ENCODE assay signal across 8 cellular contexts in genomic region chr12:4538207-4539160, GRCh38.
DNase-seq lines count a peak whose midpoint lies in the region; ATAC-seq and TF ChIP-seq lines count a peak whose summit lies in the region.

A gene with protein sequence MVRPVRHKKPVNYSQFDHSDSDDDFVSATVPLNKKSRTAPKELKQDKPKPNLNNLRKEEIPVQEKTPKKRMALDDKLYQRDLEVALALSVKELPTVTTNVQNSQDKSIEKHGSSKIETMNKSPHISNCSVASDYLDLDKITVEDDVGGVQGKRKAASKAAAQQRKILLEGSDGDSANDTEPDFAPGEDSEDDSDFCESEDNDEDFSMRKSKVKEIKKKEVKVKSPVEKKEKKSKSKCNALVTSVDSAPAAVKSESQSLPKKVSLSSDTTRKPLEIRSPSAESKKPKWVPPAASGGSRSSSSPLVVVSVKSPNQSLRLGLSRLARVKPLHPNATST (plus strand): TSS chr12:4538890. CDS start chr12:4538940, 50 bp downstream.

- H3K27ac Mint-ChIP-seq in nephron progenitor cell: peak within 1 kb of the TSS; percentile 100
- H3K27ac Mint-ChIP-seq in stimulated activated naive CD8-positive, alpha-beta T cell treated with anti-CD3 and anti-CD28 coated beads, Interleukin-15, amount 100 ng/mL, for 72 hours: peak within 1 kb of the TSS; percentile 100

- H3K36me3 Mint-ChIP-seq in nephron progenitor cell (ENCODE audit: low read depth): peaks cover 6% of the 10 kb centered on the region

- H3K4me3 ChIP-seq in HAP-1 (peak within 1 kb of the TSS; percentile 75), MM.1S (ENCODE audit: low read length) (peak within 1 kb of the TSS; percentile 99)

- peaks cover 73% of the 10 kb centered on the region for H3K79me2 ChIP-seq in MM.1S (ENCODE audit: low read length)

- peak; percentile 99 for ATAC-seq in stimulated activated naive CD8-positive, alpha-beta T cell treated with anti-CD3 and anti-CD28 coated beads, Interleukin-15, amount 100 ng/mL, for 72 hours

- H4K20me1 ChIP-seq in MM.1S (ENCODE audit: insufficient read depth, low read length): no peaks in the 10 kb centered on the region

- H3K4me1 Mint-ChIP-seq in nephron progenitor cell: peaks cover 27% of the 10 kb centered on the region
- peaks cover 23% of the 10 kb centered on the region for H3K4me1 Mint-ChIP-seq in stimulated activated naive CD8-positive, alpha-beta T cell treated with anti-CD3 and anti-CD28 coated beads, Interleukin-15, amount 100 ng/mL, for 72 hours

- peak within 1 kb of the TSS; percentile 77 for H3K27ac ChIP-seq in MM.1S (ENCODE audit: low read length)

- in situ Hi-C loops in HAP-1 (cut with MboI; ENCODE audit: low sequenced_read_pairs): loop anchor here (10.0 kb wide), 1 partner anchor 234 kb away; no protein-coding TSS in a partner anchor

- H3K4me2 ChIP-seq in MM.1S (ENCODE audit: low read depth, low read length): peak within 1 kb of the TSS; percentile 88

- H3K9me3 Mint-ChIP-seq in nephron progenitor cell: no peaks in the 10 kb centered on the region
- H3K9me3 Mint-ChIP-seq in stimulated activated naive CD8-positive, alpha-beta T cell treated with anti-CD3 and anti-CD28 coated beads, Interleukin-15, amount 100 ng/mL, for 72 hours: no peaks in the 10 kb centered on the region

- peak within 1 kb of the TSS; percentile 96 for H3K4me3 Mint-ChIP-seq in nephron progenitor cell
- H3K4me3 Mint-ChIP-seq in stimulated activated naive CD8-positive, alpha-beta T cell treated with anti-CD3 and anti-CD28 coated beads, Interleukin-15, amount 100 ng/mL, for 72 hours: peak within 1 kb of the TSS; percentile 90 to 99

- peak within 1 kb of the TSS; percentile 88 for H3K9ac ChIP-seq in MM.1S (ENCODE audit: low read length)

- peak; percentile 98 for DNase-seq in ELR (ENCODE audit: low read depth)
- DNase-seq in HAP-1 (ENCODE audit: low spot score in 2 of 2): peak; percentile 92 to 96
- peak; percentile 98 for DNase-seq in MM.1S
- peak; percentile 88 for DNase-seq in SIG-M5 (lab: John Stamatoyannopoulos, UW)
- DNase-seq in activated gamma-delta T cell (lab: John Stamatoyannopoulos, UW): peak; percentile 91
- peak; percentile 93 for DNase-seq in fibroblast of the conjunctiva (ENCODE audit: low read depth)
- DNase-seq in nephron progenitor cell: peak; percentile 94
- peak; percentile 94 to 97 for DNase-seq in stimulated activated naive CD8-positive, alpha-beta T cell treated with anti-CD3 and anti-CD28 coated beads, Interleukin-15, amount 100 ng/mL, for 72 hours

- no peaks in the 10 kb centered on the region for H3K9me2 ChIP-seq in MM.1S (replicated peaks; ENCODE audit: insufficient read depth, low read length)

- H2AFZ ChIP-seq in MM.1S (ENCODE audit: low read length): peak within 1 kb of the TSS; percentile 88

- H3K27me3 ChIP-seq in HAP-1 (ENCODE audit: low read depth): no peaks in the 10 kb centered on the region
- no peaks in the 10 kb centered on the region for H3K27me3 ChIP-seq in MM.1S (replicated peaks; ENCODE audit: insufficient read depth, low read length)

- H3K27me3 Mint-ChIP-seq in nephron progenitor cell (ENCODE audit: low read depth, poor library complexity): no peaks in the 10 kb centered on the region
- no peaks in the 10 kb centered on the region for H3K27me3 Mint-ChIP-seq in stimulated activated naive CD8-positive, alpha-beta T cell treated with anti-CD3 and anti-CD28 coated beads, Interleukin-15, amount 100 ng/mL, for 72 hours

- no peak for TF ChIP-seq CTCF in MM.1S (IDR thresholded peaks at IDR 0.05; ENCODE audit: low read length)
- no peak for TF ChIP-seq CTCF in nephron progenitor cell (IDR thresholded peaks at IDR 0.05)

- peaks cover 34% of the 10 kb centered on the region for H3K36me3 ChIP-seq in HAP-1 (replicated peaks)
- peaks cover 3% of the 10 kb centered on the region; the same call in 1 of the 2 replicates for H3K36me3 ChIP-seq in MM.1S (replicated peaks; ENCODE audit: insufficient read depth, low read length)

- H3K4me1 ChIP-seq in HAP-1: peaks cover 6% of the 10 kb centered on the region
- peaks cover 30% of the 10 kb centered on the region for H3K4me1 ChIP-seq in MM.1S (ENCODE audit: low read length)

- H3F3A ChIP-seq in MM.1S (ENCODE audit: insufficient read depth, low read length): peaks cover 35% of the 10 kb centered on the region

- H3K9me3 ChIP-seq in HAP-1 (no peaks in the 10 kb centered on the region), MM.1S (replicated peaks; ENCODE audit: insufficient read depth, low read length) (no peaks in the 10 kb centered on the region)

Comparison
In these comparisons a context has a peak if more than half of its experiments do, and no peak if none do; other contexts are left out.
1. Peak in every context shown above with its lines: DNase-seq, ATAC-seq, H3K4me3 ChIP-seq and H3K27ac ChIP-seq.